Comparison of ENCODE assay signal across 8 cellular contexts in the genomic region with DNA sequence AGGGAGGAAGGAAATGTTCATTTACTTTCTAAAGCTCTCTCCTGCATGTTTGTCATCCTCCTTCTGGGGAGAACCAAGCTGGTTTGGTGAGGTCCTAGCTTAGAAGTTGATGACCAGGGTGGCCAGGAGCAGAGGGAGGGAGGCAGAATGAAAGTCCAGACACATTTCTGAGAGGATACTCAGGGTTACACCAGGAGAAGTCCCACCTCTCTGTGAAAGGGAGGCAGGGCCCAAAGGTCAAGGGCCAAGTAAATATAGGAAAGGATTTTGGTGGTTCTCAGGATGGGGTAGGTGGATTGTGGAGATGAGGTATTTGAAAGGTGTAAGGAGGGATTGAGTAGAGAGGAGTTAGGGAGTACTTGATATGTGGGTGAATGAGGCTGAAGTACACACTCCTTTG.
"Had no signal": no experiment of that assay in that cellular context is flagged by ENCODE, and none has a peak within 500 bp of the region (broad histone marks: within the 10 kb centered on the region; RNA-seq: fewer than 3 reads in every experiment).

No MANE protein-coding gene starts in this region.

- H3K36me3 ChIP-seq: HAP-1 had no signal

- H3K27ac ChIP-seq: HL-60 had no signal

- H3K4me1 ChIP-seq: HAP-1 had no signal

- H3K9me3 ChIP-seq: HAP-1 had no signal

- DNase-seq: H7, HFFc6, IMR-90, KBM-7 had no signal

- ATAC-seq: HCT116 had no signal

- H3K4me2 ChIP-seq: GM23338 had no signal

- H3K4me3 ChIP-seq: GM23338, HAP-1 had no signal
